In genomic region chr2:168171069-168171762, GRCh38 we compare ENCODE assay signal across 23 cellular contexts.
"Had no signal": no experiment of that assay in that cellular context is flagged by ENCODE, and none has a peak within 500 bp of the region (broad histone marks: within the 10 kb centered on the region; RNA-seq: fewer than 3 reads in every experiment).

No MANE protein-coding gene starts in this region.

- H3K27ac ChIP-seq: body of pancreas, sigmoid colon, testis, vagina, VCaP had no signal

- H3K27ac Mint-ChIP-seq: activated CD4-positive, alpha-beta T cell treated with anti-CD3 and anti-CD28 coated beads, Interleukin-2, amount 10 ng/mL, durations not matched to agents 24 days and 14 days; activated CD8-positive, alpha-beta T cell treated with anti-CD3 and anti-CD28 coated beads, Interleukin-2, amount 10 ng/mL, durations not matched to agents 7 days and 5 days; activated naive CD8-positive, alpha-beta T cell treated with anti-CD3 and anti-CD28 coated beads, Interleukin-2, amount 50 U/mL, for 24 hours; activated T-helper 1 cell treated with anti-CD3 and anti-CD28 coated beads, Interleukin-12 subunit alpha, Interleukin-12 subunit beta, Interleukin-2, Interleukin-4 antibody, amounts not matched to agents 30 ng/mL and 10 ng/mL and 1 ng/mL, durations not matched to agents 14 hours and 24 hours and 36 hours; memory B cell had no signal

- H3K4me1 ChIP-seq: body of pancreas, sigmoid colon, testis, vagina had no signal

- H3K9me3 ChIP-seq: body of pancreas, heart right ventricle, sigmoid colon, testis, vagina had no signal

- H3K36me3 ChIP-seq: heart right ventricle, sigmoid colon, vagina had no signal

- ATAC-seq: activated CD4-positive, CD25-positive, alpha-beta regulatory T cell treated with anti-CD3 and anti-CD28 coated beads, Interleukin-2, amount 50 U/mL, for 24 hours; activated CD8-positive, alpha-beta T cell treated with anti-CD3 and anti-CD28 coated beads, Interleukin-2, amount 10 ng/mL, durations not matched to agents 7 days and 5 days; activated naive CD8-positive, alpha-beta T cell treated with anti-CD3 and anti-CD28 coated beads, Interleukin-2, amount 50 U/mL, for 24 hours; body of pancreas; stimulated activated naive B cell treated with anti-CD40 and anti-IgM and Interleukin-4, amounts not matched to agents 10 μg/mL and 1 μg/mL and 100 μg/mL, for 72 hours had no signal

- DNase-seq: activated CD4-positive, alpha-beta T cell treated with anti-CD3 and anti-CD28 coated beads, Interleukin-2, amount 10 ng/mL, durations not matched to agents 24 days and 14 days; activated CD8-positive, alpha-beta T cell treated with anti-CD3 and anti-CD28 coated beads, Interleukin-2, amount 10 ng/mL, durations not matched to agents 7 days and 5 days; activated gamma-delta T cell; activated naive CD4-positive, alpha-beta T cell treated with anti-CD3 and anti-CD28 coated beads, Interleukin-2, amount 50 U/mL, for 16 hours; activated naive CD8-positive, alpha-beta T cell treated with anti-CD3 and anti-CD28 coated beads, Interleukin-2, amount 50 U/mL, for 24 hours; body of pancreas; effector CD4-positive, alpha-beta T cell; foreskin fibroblast; heart right ventricle; islet precursor cell; left cardiac atrium; sigmoid colon; stimulated activated CD4-positive, alpha-beta T cell treated with anti-CD3 and anti-CD28 coated beads, Interleukin-2, amount 100 ng/mL, for 48 hours; stimulated activated CD8-positive, alpha-beta memory T cell treated with anti-CD3 and anti-CD28 coated beads, Interleukin-4, amount 100 ng/mL, for 48 hours; stimulated activated naive B cell treated with anti-CD40 and anti-IgM and Interleukin-4, amounts not matched to agents 10 μg/mL and 1 μg/mL and 100 μg/mL, for 72 hours; testis; trophoblast cell had no signal

- H3K4me3 ChIP-seq: body of pancreas, heart right ventricle, sigmoid colon, testis, vagina had no signal

- H3K27me3 ChIP-seq: body of pancreas, heart right ventricle, sigmoid colon, testis, vagina had no signal

- H3K27me3 Mint-ChIP-seq: activated CD4-positive, alpha-beta T cell treated with anti-CD3 and anti-CD28 coated beads, Interleukin-2, amount 10 ng/mL, durations not matched to agents 24 days and 14 days; activated naive CD8-positive, alpha-beta T cell treated with anti-CD3 and anti-CD28 coated beads, Interleukin-2, amount 50 U/mL, for 24 hours; memory B cell; stimulated activated naive B cell treated with anti-CD40 and anti-IgM and Interleukin-4, amounts not matched to agents 10 μg/mL and 1 μg/mL and 100 μg/mL, for 72 hours had no signal

- H3K4me3 Mint-ChIP-seq: activated CD4-positive, alpha-beta T cell treated with anti-CD3 and anti-CD28 coated beads, Interleukin-2, amount 10 ng/mL, durations not matched to agents 24 days and 14 days; activated CD8-positive, alpha-beta T cell treated with anti-CD3 and anti-CD28 coated beads, Interleukin-2, amount 10 ng/mL, durations not matched to agents 7 days and 5 days; activated naive CD8-positive, alpha-beta T cell treated with anti-CD3 and anti-CD28 coated beads, Interleukin-2, amount 50 U/mL, for 24 hours; activated T-helper 1 cell treated with anti-CD3 and anti-CD28 coated beads, Interleukin-12 subunit alpha, Interleukin-12 subunit beta, Interleukin-2, Interleukin-4 antibody, amounts not matched to agents 30 ng/mL and 10 ng/mL and 1 ng/mL, durations not matched to agents 14 hours and 24 hours and 36 hours; memory B cell; neural crest cell; stimulated activated naive B cell treated with anti-CD40 and anti-IgM and Interleukin-4, amounts not matched to agents 10 μg/mL and 1 μg/mL and 100 μg/mL, for 72 hours had no signal

- H3K9me3 Mint-ChIP-seq: activated CD4-positive, alpha-beta T cell treated with anti-CD3 and anti-CD28 coated beads, Interleukin-2, amount 10 ng/mL, durations not matched to agents 24 days and 14 days; activated naive CD8-positive, alpha-beta T cell treated with anti-CD3 and anti-CD28 coated beads, Interleukin-2, amount 50 U/mL, for 24 hours; activated T-helper 1 cell treated with anti-CD3 and anti-CD28 coated beads, Interleukin-12 subunit alpha, Interleukin-12 subunit beta, Interleukin-2, Interleukin-4 antibody, amounts not matched to agents 30 ng/mL and 10 ng/mL and 1 ng/mL, durations not matched to agents 14 hours and 24 hours and 36 hours; memory B cell; neural crest cell; stimulated activated naive B cell treated with anti-CD40 and anti-IgM and Interleukin-4, amounts not matched to agents 10 μg/mL and 1 μg/mL and 100 μg/mL, for 72 hours had no signal
